Comparison of ENCODE assay signal across 1 cellular context in genomic region chr4:73723945-73724344, GRCh38.
TF ChIP-seq lines count a peak whose summit lies in the region.

No MANE protein-coding gene starts in this region.

TF ChIP-seq in K562, 482 proteins besides CTCF, POLR2A, EP300 and RAD21:
- TF ChIP-seq PKNOX1 (IDR thresholded peaks at IDR 0.05) (no peak), ZMIZ1 (IDR thresholded peaks at IDR 0.05; ENCODE audit: low read depth in 2 of 2, low read length in 2 of 2) (no peak), NRF1 (conservative IDR thresholded peaks at IDR 0.05 in 1 of 2, IDR thresholded peaks at IDR 0.05 in 1 of 2) (no peak), ILF3 (IDR thresholded peaks at IDR 0.05; ENCODE audit: borderline replicate concordance) (no peak), FUS (optimal IDR thresholded peaks at IDR 0.05; ENCODE audit: low read depth, low read length) (no peak), ZFX (CRISPR knock-in tag; IDR thresholded peaks at IDR 0.05) (no peak), ZNF561 (CRISPR knock-in tag; conservative IDR thresholded peaks at IDR 0.05) (no peak)
